8 cellular contexts compared by ENCODE assay signal in genomic region chr6:31795616-31796298, GRCh38. TPM values are rescaled to one million over a fixed set of nuclear protein-coding genes. Genes with fewer than 3 reads are reported as not detected.
DNase-seq lines count a peak whose midpoint lies in the region; ATAC-seq and TF ChIP-seq lines count a peak whose summit lies in the region.

VARS1 (minus strand) TSS chr6:31795752; CDS start chr6:31795217, 535 bp downstream.

- H3K27me3 ChIP-seq in liver (ENCODE audit: control insufficient read depth in 4 of 4, insufficient read depth in 4 of 4, low read length in 3 of 4), result no peaks in the 10 kb centered on the region

- H3K9me3 Mint-ChIP-seq in dendritic cell treated with granulocyte-macrophage colony-stimulating factor and Interleukin-4, amounts not matched to agents 40 ng/mL and 50 ng/mL, for 4 days, result no peaks in the 10 kb centered on the region

- intact Hi-C loops in dendritic cell treated with granulocyte-macrophage colony-stimulating factor and Interleukin-4, amounts not matched to agents 40 ng/mL and 50 ng/mL, for 4 days (cut with micrococcal nuclease), result loop anchor here (1.0 to 2.0 kb wide), 2 partner anchors 11 to 19 kb away; partner anchors contain the start of genes HSPA1A, HSPA1L and LSM2

- peak; percentile 67 for TF ChIP-seq POLR2A in GM19099 (IDR thresholded peaks at IDR 0.05; ENCODE audit: extremely low read depth, insufficient read length, low read depth)

- peaks cover 42% of the 10 kb centered on the region for H3K4me1 Mint-ChIP-seq in dendritic cell treated with granulocyte-macrophage colony-stimulating factor and Interleukin-4, amounts not matched to agents 40 ng/mL and 50 ng/mL, for 4 days (ENCODE audit: low read depth)

- H3K9ac ChIP-seq in liver (ENCODE audit: low read depth in 1 of 2, low read length in 2 of 2), result peak within 1 kb of the TSS; percentile 93 to 99

- H3K27me3 Mint-ChIP-seq in dendritic cell treated with granulocyte-macrophage colony-stimulating factor and Interleukin-4, amounts not matched to agents 40 ng/mL and 50 ng/mL, for 4 days, result no peaks in the 10 kb centered on the region

- peak within 1 kb of the TSS; percentile 95 for H3K4me3 Mint-ChIP-seq in dendritic cell treated with granulocyte-macrophage colony-stimulating factor and Interleukin-4, amounts not matched to agents 40 ng/mL and 50 ng/mL, for 4 days

- TF ChIP-seq CTCF in AG10803 (conservative IDR thresholded peaks at IDR 0.05; ENCODE audit: low read length), result peak; percentile 61
- peak; percentile 83 for TF ChIP-seq CTCF in liver (IDR thresholded peaks at IDR 0.05; ENCODE audit: low read depth, low read length, missing input control)

- H3K36me3 Mint-ChIP-seq in dendritic cell treated with granulocyte-macrophage colony-stimulating factor and Interleukin-4, amounts not matched to agents 40 ng/mL and 50 ng/mL, for 4 days (ENCODE audit: low read depth), result peaks cover 63% of the 10 kb centered on the region

- WGBS in liver, result under 1% methylated on average over 75 of the region's 75 CpGs

- DNase-seq in AG10803 (ENCODE audit: low read depth) (peak; percentile 89), NCI-H526 treated with DMSO at 0.1 percent for 48 hours (lab: John Stamatoyannopoulos, UW) (peak; percentile 74)
- DNase-seq in activated CD4-positive, alpha-beta T cell treated with anti-CD3 and anti-CD28 coated beads, Interleukin-2, amount 50 U/mL, for 1 hour, result peak; percentile 80
- peak; percentile 86 for DNase-seq in stimulated activated CD4-positive, alpha-beta T cell treated with anti-CD3 and anti-CD28 coated beads, Interleukin-4, amount 100 ng/mL, for 24 hours

- peak within 1 kb of the TSS; percentile 93 for H3K4me3 ChIP-seq in AG10803 (ENCODE audit: low read length)
- H3K4me3 ChIP-seq in liver (ENCODE audit: low read depth in 1 of 3, low read length in 3 of 3), result peak within 1 kb of the TSS; percentile 95 to 98 (median 96)

- H3K27ac Mint-ChIP-seq in dendritic cell treated with granulocyte-macrophage colony-stimulating factor and Interleukin-4, amounts not matched to agents 40 ng/mL and 50 ng/mL, for 4 days, result peak within 1 kb of the TSS; percentile 96

- peaks cover 0 to 10% (median 6%) of the 10 kb centered on the region in 4 donors for H3K4me1 ChIP-seq in liver (ENCODE audit: control insufficient read depth in 4 of 4, insufficient read depth in 4 of 4, low read length in 3 of 4)

- peak within 1 kb of the TSS; percentile 92 to 94 for H3K27ac ChIP-seq in liver (ENCODE audit: low read depth in 1 of 2, low read length in 2 of 2)

- peak; percentile 75 for ATAC-seq in HG03442 (IDR thresholded peaks at IDR 0.05; ENCODE audit: unreplicated experiment)

- peaks cover 0 to 10% (median 6%) of the 10 kb centered on the region in 4 donors for H3K36me3 ChIP-seq in liver (ENCODE audit: control insufficient read depth in 4 of 4, insufficient read depth in 3 of 4, low read depth in 1 of 4, low read length in 3 of 4)

- peak; percentile 56 to 72 for TF ChIP-seq RAD21 in liver (IDR thresholded peaks at IDR 0.05)

- no peaks in the 10 kb centered on the region for H3K9me3 ChIP-seq in liver (ENCODE audit: control insufficient read depth in 4 of 4, low read length in 3 of 4)

TF ChIP-seq in liver, 16 proteins besides CTCF, POLR2A, EP300 and RAD21:
- TF ChIP-seq SP1 (IDR thresholded peaks at IDR 0.05), result peak; percentile 63
- TF ChIP-seq TAF1 (conservative IDR thresholded peaks at IDR 0.05), result no peak
- TF ChIP-seq YY1 (IDR thresholded peaks at IDR 0.05), result peak; percentile 75
- no peak for TF ChIP-seq JUND (IDR thresholded peaks at IDR 0.05)
- TF ChIP-seq REST (IDR thresholded peaks at IDR 0.05), result no peak
- TF ChIP-seq MAX (IDR thresholded peaks at IDR 0.05), result peak; percentile 22
- peak; percentile 21 to 65 for TF ChIP-seq RXRA (IDR thresholded peaks at IDR 0.05)
- peak; percentile 3 to 10 for TF ChIP-seq HNF4A (conservative IDR thresholded peaks at IDR 0.05)
- no peak for TF ChIP-seq HNF4G (IDR thresholded peaks at IDR 0.05)
- TF ChIP-seq NR2F2 (IDR thresholded peaks at IDR 0.05), result peak; percentile 15
TF ChIP-seq in liver: peak in this region for 6.

RNA-seq across cellular contexts. Expression of gene VARS1, which starts in this region (rescaled TPM):
- total RNA-seq in liver, result 10 to 100 TPM; 32.4 to 44.7 TPM
- polyA plus RNA-seq in liver, result 10 to 100 TPM; 17.9 to 32.5 TPM

Comparison
In these comparisons a context has a peak if more than half of its experiments do, and no peak if none do; other contexts are left out.
1. Peak in every context shown above with its lines: DNase-seq, ATAC-seq, H3K4me3 ChIP-seq and H3K27ac ChIP-seq.